23 cellular contexts compared by ENCODE assay signal in genomic region chr10:19531324-19531723, GRCh38.
"Had no signal": no experiment of that assay in that cellular context is flagged by ENCODE, and none has a peak within 500 bp of the region (broad histone marks: within the 10 kb centered on the region; RNA-seq: fewer than 3 reads in every experiment).

No MANE protein-coding gene starts in this region.

- DNase-seq: dorsolateral prefrontal cortex; effector CD4-positive, alpha-beta T cell; heart left ventricle; left cardiac atrium; left lung; mesendoderm; midbrain; naive thymus-derived CD4-positive, alpha-beta T cell; nucleus accumbens; stimulated activated naive B cell treated with anti-CD40 and anti-IgM and Interleukin-4, amounts not matched to agents 10 μg/mL and 1 μg/mL and 100 μg/mL, for 72 hours; upper lobe of right lung; uterus had no signal

- H2AFZ ChIP-seq: hepatocyte had no signal

- H3K36me3 ChIP-seq: esophagus muscularis mucosa, gastroesophageal sphincter, heart left ventricle, left lung, prostate gland, right atrium auricular region, thoracic aorta, tibial nerve, upper lobe of right lung had no signal

- FAIRE-seq: colon, endothelial cell of umbilical vein had no signal

- H3K27me3 ChIP-seq: dorsolateral prefrontal cortex, esophagus muscularis mucosa, foreskin keratinocyte, gastroesophageal sphincter, heart left ventricle, hepatocyte, left lung, right atrium auricular region, tibial nerve, upper lobe of right lung, uterus had no signal

- H3K4me1 ChIP-seq: esophagus muscularis mucosa, gastroesophageal sphincter, heart left ventricle, left lung, prostate gland, right atrium auricular region, tibial nerve, upper lobe of right lung, uterus had no signal

- H3K4me2 ChIP-seq: hepatocyte had no signal

- H3K27ac ChIP-seq: dorsolateral prefrontal cortex, esophagus muscularis mucosa, foreskin keratinocyte, gastroesophageal sphincter, heart left ventricle, hepatocyte, left lung, prostate gland, right atrium auricular region, thoracic aorta, tibial nerve, upper lobe of right lung, uterus had no signal

- H3K79me2 ChIP-seq: hepatocyte had no signal

- H3K4me3 ChIP-seq: dorsolateral prefrontal cortex, esophagus muscularis mucosa, gastroesophageal sphincter, heart left ventricle, hepatocyte, left lung, prostate gland, right atrium auricular region, thoracic aorta, tibial nerve, upper lobe of right lung, uterus had no signal

- ATAC-seq: foreskin keratinocyte; gastroesophageal sphincter; heart left ventricle; left cardiac atrium; left lung; naive thymus-derived CD4-positive, alpha-beta T cell; sciatic nerve; stimulated activated naive B cell treated with anti-CD40 and anti-IgM and Interleukin-4, amounts not matched to agents 10 μg/mL and 1 μg/mL and 100 μg/mL, for 72 hours; upper lobe of right lung had no signal

- H3K9me3 ChIP-seq: esophagus muscularis mucosa, gastroesophageal sphincter, heart left ventricle, left lung, prostate gland, right atrium auricular region, thoracic aorta, tibial nerve, upper lobe of right lung, uterus had no signal
